Comparison of ENCODE assay signal across 2 cellular contexts in the genomic region with DNA sequence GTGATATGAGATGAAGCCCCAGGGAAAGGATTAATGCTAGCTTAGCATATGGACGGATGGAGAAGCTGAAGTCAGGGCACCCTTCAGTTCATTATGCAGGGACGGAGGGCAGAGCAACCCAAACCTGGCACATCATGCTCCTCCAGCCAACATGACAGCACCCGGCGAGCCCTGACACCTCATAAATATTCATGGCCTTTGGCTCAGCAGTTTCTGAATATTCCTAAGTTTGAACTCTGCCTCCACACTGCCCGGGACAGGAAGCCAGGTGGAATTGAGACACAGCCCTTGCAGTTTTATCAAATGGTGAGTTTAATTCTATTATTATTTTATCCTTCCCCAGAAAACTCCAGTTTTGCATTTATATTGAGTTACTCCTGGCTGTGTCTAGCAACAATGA.
TF ChIP-seq lines count a peak whose summit lies in the region.

No MANE protein-coding gene starts in this region.

TF ChIP-seq in A549, 52 proteins besides CTCF, POLR2A, EP300 and RAD21 (continued from another document):
- TF ChIP-seq, protein P1, sequence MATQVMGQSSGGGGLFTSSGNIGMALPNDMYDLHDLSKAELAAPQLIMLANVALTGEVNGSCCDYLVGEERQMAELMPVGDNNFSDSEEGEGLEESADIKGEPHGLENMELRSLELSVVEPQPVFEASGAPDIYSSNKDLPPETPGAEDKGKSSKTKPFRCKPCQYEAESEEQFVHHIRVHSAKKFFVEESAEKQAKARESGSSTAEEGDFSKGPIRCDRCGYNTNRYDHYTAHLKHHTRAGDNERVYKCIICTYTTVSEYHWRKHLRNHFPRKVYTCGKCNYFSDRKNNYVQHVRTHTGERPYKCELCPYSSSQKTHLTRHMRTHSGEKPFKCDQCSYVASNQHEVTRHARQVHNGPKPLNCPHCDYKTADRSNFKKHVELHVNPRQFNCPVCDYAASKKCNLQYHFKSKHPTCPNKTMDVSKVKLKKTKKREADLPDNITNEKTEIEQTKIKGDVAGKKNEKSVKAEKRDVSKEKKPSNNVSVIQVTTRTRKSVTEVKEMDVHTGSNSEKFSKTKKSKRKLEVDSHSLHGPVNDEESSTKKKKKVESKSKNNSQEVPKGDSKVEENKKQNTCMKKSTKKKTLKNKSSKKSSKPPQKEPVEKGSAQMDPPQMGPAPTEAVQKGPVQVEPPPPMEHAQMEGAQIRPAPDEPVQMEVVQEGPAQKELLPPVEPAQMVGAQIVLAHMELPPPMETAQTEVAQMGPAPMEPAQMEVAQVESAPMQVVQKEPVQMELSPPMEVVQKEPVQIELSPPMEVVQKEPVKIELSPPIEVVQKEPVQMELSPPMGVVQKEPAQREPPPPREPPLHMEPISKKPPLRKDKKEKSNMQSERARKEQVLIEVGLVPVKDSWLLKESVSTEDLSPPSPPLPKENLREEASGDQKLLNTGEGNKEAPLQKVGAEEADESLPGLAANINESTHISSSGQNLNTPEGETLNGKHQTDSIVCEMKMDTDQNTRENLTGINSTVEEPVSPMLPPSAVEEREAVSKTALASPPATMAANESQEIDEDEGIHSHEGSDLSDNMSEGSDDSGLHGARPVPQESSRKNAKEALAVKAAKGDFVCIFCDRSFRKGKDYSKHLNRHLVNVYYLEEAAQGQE (IDR thresholded peaks at IDR 0.05) = no peak
- no peak for TF ChIP-seq JUNB (IDR thresholded peaks at IDR 0.05)
- no peak for TF ChIP-seq SMC3 (IDR thresholded peaks at IDR 0.05)
- TF ChIP-seq, protein P2, sequence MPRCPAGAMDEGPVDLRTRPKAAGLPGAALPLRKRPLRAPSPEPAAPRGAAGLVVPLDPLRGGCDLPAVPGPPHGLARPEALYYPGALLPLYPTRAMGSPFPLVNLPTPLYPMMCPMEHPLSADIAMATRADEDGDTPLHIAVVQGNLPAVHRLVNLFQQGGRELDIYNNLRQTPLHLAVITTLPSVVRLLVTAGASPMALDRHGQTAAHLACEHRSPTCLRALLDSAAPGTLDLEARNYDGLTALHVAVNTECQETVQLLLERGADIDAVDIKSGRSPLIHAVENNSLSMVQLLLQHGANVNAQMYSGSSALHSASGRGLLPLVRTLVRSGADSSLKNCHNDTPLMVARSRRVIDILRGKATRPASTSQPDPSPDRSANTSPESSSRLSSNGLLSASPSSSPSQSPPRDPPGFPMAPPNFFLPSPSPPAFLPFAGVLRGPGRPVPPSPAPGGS (IDR thresholded peaks at IDR 0.05) = no peak
- TF ChIP-seq NR3C1 (IDR thresholded peaks at IDR 0.05) = no peak
- no peak for TF ChIP-seq HDAC2 (IDR thresholded peaks at IDR 0.05)
- TF ChIP-seq RARB (CRISPR knock-in tag; IDR thresholded peaks at IDR 0.05) = no peak
- no peak for TF ChIP-seq MAFK (IDR thresholded peaks at IDR 0.05; ENCODE audit: partially characterized antibody)
- TF ChIP-seq FOXS1 (CRISPR knock-in tag; IDR thresholded peaks at IDR 0.05) = no peak
TF ChIP-seq in A549: peak in this region for 0.

TF ChIP-seq in HepG2, 621 proteins besides CTCF, POLR2A, EP300 and RAD21 (continued from another document):
- TF ChIP-seq, protein P3, sequence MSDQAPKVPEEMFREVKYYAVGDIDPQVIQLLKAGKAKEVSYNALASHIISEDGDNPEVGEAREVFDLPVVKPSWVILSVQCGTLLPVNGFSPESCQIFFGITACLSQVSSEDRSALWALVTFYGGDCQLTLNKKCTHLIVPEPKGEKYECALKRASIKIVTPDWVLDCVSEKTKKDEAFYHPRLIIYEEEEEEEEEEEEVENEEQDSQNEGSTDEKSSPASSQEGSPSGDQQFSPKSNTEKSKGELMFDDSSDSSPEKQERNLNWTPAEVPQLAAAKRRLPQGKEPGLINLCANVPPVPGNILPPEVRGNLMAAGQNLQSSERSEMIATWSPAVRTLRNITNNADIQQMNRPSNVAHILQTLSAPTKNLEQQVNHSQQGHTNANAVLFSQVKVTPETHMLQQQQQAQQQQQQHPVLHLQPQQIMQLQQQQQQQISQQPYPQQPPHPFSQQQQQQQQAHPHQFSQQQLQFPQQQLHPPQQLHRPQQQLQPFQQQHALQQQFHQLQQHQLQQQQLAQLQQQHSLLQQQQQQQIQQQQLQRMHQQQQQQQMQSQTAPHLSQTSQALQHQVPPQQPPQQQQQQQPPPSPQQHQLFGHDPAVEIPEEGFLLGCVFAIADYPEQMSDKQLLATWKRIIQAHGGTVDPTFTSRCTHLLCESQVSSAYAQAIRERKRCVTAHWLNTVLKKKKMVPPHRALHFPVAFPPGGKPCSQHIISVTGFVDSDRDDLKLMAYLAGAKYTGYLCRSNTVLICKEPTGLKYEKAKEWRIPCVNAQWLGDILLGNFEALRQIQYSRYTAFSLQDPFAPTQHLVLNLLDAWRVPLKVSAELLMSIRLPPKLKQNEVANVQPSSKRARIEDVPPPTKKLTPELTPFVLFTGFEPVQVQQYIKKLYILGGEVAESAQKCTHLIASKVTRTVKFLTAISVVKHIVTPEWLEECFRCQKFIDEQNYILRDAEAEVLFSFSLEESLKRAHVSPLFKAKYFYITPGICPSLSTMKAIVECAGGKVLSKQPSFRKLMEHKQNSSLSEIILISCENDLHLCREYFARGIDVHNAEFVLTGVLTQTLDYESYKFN (CRISPR knock-in tag; conservative IDR thresholded peaks at IDR 0.05) = no peak
- TF ChIP-seq, protein P4, sequence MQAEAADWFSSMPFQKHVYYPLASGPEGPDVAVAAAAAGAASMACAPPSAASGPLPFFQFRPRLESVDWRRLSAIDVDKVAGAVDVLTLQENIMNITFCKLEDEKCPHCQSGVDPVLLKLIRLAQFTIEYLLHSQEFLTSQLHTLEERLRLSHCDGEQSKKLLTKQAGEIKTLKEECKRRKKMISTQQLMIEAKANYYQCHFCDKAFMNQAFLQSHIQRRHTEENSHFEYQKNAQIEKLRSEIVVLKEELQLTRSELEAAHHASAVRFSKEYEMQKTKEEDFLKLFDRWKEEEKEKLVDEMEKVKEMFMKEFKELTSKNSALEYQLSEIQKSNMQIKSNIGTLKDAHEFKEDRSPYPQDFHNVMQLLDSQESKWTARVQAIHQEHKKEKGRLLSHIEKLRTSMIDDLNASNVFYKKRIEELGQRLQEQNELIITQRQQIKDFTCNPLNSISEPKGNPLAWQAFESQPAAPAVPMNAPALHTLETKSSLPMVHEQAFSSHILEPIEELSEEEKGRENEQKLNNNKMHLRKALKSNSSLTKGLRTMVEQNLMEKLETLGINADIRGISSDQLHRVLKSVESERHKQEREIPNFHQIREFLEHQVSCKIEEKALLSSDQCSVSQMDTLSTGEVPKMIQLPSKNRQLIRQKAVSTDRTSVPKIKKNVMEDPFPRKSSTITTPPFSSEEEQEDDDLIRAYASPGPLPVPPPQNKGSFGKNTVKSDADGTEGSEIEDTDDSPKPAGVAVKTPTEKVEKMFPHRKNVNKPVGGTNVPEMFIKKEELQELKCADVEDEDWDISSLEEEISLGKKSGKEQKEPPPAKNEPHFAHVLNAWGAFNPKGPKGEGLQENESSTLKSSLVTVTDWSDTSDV (CRISPR knock-in tag; IDR thresholded peaks at IDR 0.05) = no peak
- TF ChIP-seq EZH2 (conservative IDR thresholded peaks at IDR 0.05; ENCODE audit: low read depth, low read length) (no peak), CEBPB (IDR thresholded peaks at IDR 0.05; ENCODE audit: borderline replicate concordance, low read depth, low read length) (no peak), ZIK1 (CRISPR knock-in tag; IDR thresholded peaks at IDR 0.05; ENCODE audit: borderline replicate concordance, low read depth) (no peak), FOXC1 (CRISPR knock-in tag; IDR thresholded peaks at IDR 0.05; ENCODE audit: borderline replicate concordance) (no peak), RFX5 (IDR thresholded peaks at IDR 0.05; ENCODE audit: low read depth, low read length) (no peak), ARNTL (CRISPR knock-in tag; IDR thresholded peaks at IDR 0.05) (no peak), IRX3 (CRISPR knock-in tag; IDR thresholded peaks at IDR 0.05; ENCODE audit: borderline replicate concordance, low read depth) (no peak), KDM5B (CRISPR knock-in tag; IDR thresholded peaks at IDR 0.05; ENCODE audit: borderline replicate concordance) (no peak), IKZF1 (IDR thresholded peaks at IDR 0.05) (no peak), ATM (IDR thresholded peaks at IDR 0.05; ENCODE audit: borderline replicate concordance) (no peak), ZNF598 (CRISPR knock-in tag; IDR thresholded peaks at IDR 0.05; ENCODE audit: borderline replicate concordance) (no peak), NFIB (CRISPR knock-in tag; IDR thresholded peaks at IDR 0.05; ENCODE audit: borderline replicate concordance) (no peak)
- TF ChIP-seq, protein P5, sequence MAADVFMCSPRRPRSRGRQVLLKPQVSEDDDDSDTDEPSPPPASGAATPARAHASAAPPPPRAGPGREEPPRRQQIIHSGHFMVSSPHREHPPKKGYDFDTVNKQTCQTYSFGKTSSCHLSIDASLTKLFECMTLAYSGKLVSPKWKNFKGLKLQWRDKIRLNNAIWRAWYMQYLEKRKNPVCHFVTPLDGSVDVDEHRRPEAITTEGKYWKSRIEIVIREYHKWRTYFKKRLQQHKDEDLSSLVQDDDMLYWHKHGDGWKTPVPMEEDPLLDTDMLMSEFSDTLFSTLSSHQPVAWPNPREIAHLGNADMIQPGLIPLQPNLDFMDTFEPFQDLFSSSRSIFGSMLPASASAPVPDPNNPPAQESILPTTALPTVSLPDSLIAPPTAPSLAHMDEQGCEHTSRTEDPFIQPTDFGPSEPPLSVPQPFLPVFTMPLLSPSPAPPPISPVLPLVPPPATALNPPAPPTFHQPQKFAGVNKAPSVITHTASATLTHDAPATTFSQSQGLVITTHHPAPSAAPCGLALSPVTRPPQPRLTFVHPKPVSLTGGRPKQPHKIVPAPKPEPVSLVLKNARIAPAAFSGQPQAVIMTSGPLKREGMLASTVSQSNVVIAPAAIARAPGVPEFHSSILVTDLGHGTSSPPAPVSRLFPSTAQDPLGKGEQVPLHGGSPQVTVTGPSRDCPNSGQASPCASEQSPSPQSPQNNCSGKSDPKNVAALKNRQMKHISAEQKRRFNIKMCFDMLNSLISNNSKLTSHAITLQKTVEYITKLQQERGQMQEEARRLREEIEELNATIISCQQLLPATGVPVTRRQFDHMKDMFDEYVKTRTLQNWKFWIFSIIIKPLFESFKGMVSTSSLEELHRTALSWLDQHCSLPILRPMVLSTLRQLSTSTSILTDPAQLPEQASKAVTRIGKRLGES (CRISPR knock-in tag; IDR thresholded peaks at IDR 0.05; ENCODE audit: borderline replicate concordance) = no peak
